ENCODE assay signal across 9 cellular contexts in genomic region chr14:49306152-49306751, GRCh38.
DNase-seq lines count a peak whose midpoint lies in the region; ATAC-seq and TF ChIP-seq lines count a peak whose summit lies in the region.
"Had no signal": no experiment of that assay in that cellular context is flagged by ENCODE, and none has a peak within 500 bp of the region (broad histone marks: within the 10 kb centered on the region; RNA-seq: fewer than 3 reads in every experiment).

No MANE protein-coding gene starts in this region.

- H3K27ac Mint-ChIP-seq in activated T-cell treated with anti-CD3 and anti-CD28 coated beads, Interleukin-2, amount 50 U/mL, for 24 hours = no peak overlapping the region
- H3K27ac Mint-ChIP-seq: stimulated activated naive CD8-positive, alpha-beta T cell treated with anti-CD3 and anti-CD28 coated beads, Interleukin-15, Interleukin-2, amounts not matched to agents 100 ng/mL and 50 ng/mL, for 24 hours had no signal

- no peaks in the 10 kb centered on the region for H3K36me3 ChIP-seq in BJ (ENCODE audit: control insufficient read depth, insufficient read depth, low read length)

- no peak overlapping the region for H3K4me3 Mint-ChIP-seq in activated T-cell treated with anti-CD3 and anti-CD28 coated beads, Interleukin-2, amount 50 U/mL, for 24 hours
- H3K4me3 Mint-ChIP-seq: stimulated activated naive CD8-positive, alpha-beta T cell treated with anti-CD3 and anti-CD28 coated beads, Interleukin-15, Interleukin-2, amounts not matched to agents 100 ng/mL and 50 ng/mL, for 24 hours had no signal

- no peak overlapping the region for H3K4me3 ChIP-seq in BJ (ENCODE audit: low read depth, low read length)

- DNase-seq in BJ (ENCODE audit: low read depth) = no peak
- DNase-seq in HT-29 (ENCODE audit: low spot score) = peak; percentile 12
- DNase-seq in SK-MEL-5 (ENCODE audit: low read depth, low spot score) = peak; percentile 33
- DNase-seq in kidney tubule cell (ENCODE audit: low spot score) = peak; percentile 35
- no peak for DNase-seq in activated T-cell treated with anti-CD3 and anti-CD28 coated beads, Interleukin-2, amount 50 U/mL, for 24 hours
- no peak for DNase-seq in stimulated activated CD4-positive, alpha-beta T cell treated with anti-CD3 and anti-CD28 coated beads, Interleukin-4, amount 100 ng/mL, for 4 hours

- H3K9me3 Mint-ChIP-seq in activated T-cell treated with anti-CD3 and anti-CD28 coated beads, Interleukin-2, amount 50 U/mL, for 24 hours = no peaks in the 10 kb centered on the region
- H3K9me3 Mint-ChIP-seq: stimulated activated naive CD8-positive, alpha-beta T cell treated with anti-CD3 and anti-CD28 coated beads, Interleukin-15, Interleukin-2, amounts not matched to agents 100 ng/mL and 50 ng/mL, for 24 hours had no signal

- ATAC-seq in GM18870 (IDR thresholded peaks at IDR 0.05; ENCODE audit: unreplicated experiment) = peak; percentile 87
- no peak for ATAC-seq in GM19328 (IDR thresholded peaks at IDR 0.05; ENCODE audit: unreplicated experiment)

- H3K27me3 ChIP-seq in BJ (ENCODE audit: control insufficient read depth, insufficient read depth, low read length) = no peaks in the 10 kb centered on the region

- POLR2A ChIA-PET in BJ (lab: Charles Lee) = no interaction called here

- H3K36me3 Mint-ChIP-seq in activated T-cell treated with anti-CD3 and anti-CD28 coated beads, Interleukin-2, amount 50 U/mL, for 24 hours (ENCODE audit: low read depth) = no peaks in the 10 kb centered on the region

- no peaks in the 10 kb centered on the region for H3K4me1 Mint-ChIP-seq in activated T-cell treated with anti-CD3 and anti-CD28 coated beads, Interleukin-2, amount 50 U/mL, for 24 hours (ENCODE audit: low read depth)

- TF ChIP-seq CTCF in BJ (IDR thresholded peaks at IDR 0.05; ENCODE audit: insufficient read depth, low read depth, low read length) = peak; percentile 28; the same call in 1 of the 2 replicates

- in situ Hi-C loops in SK-MEL-5 (cut with HindIII; ENCODE audit: low pct_unique_long_range_greater_than_20kb, low sequenced_read_pairs) = no loop called here

- CTCF ChIA-PET in BJ (lab: Yijun Ruan, JAX) = interaction anchor here (0.6 to 1.0 kb wide), 2 partner anchors 13 to 44 kb away, joined by 3 read pairs; no protein-coding TSS in a partner anchor

- H3K27me3 Mint-ChIP-seq in activated T-cell treated with anti-CD3 and anti-CD28 coated beads, Interleukin-2, amount 50 U/mL, for 24 hours = peaks cover 3% of the 10 kb centered on the region
- H3K27me3 Mint-ChIP-seq: stimulated activated naive CD8-positive, alpha-beta T cell treated with anti-CD3 and anti-CD28 coated beads, Interleukin-15, Interleukin-2, amounts not matched to agents 100 ng/mL and 50 ng/mL, for 24 hours had no signal

Comparison
In these comparisons a context has a peak if more than half of its experiments do, and no peak if none do; other contexts are left out.
1. DNase-seq: peak in HT-29 (single experiment), SK-MEL-5 (single experiment) and kidney tubule cell (single experiment); none in BJ (single experiment), activated T-cell treated with anti-CD3 and anti-CD28 coated beads, Interleukin-2, amount 50 U/mL, for 24 hours (single experiment) and stimulated activated CD4-positive, alpha-beta T cell treated with anti-CD3 and anti-CD28 coated beads, Interleukin-4, amount 100 ng/mL, for 4 hours (0 of 2).